In genomic region chr5:78359831-78360673, GRCh38 we compare ENCODE assay signal across 8 cellular contexts. TPM values are rescaled to one million over a fixed set of nuclear protein-coding genes. Genes with fewer than 3 reads are reported as not detected.
DNase-seq lines count a peak whose midpoint lies in the region; ATAC-seq lines count a peak whose summit lies in the region.

A gene with protein sequence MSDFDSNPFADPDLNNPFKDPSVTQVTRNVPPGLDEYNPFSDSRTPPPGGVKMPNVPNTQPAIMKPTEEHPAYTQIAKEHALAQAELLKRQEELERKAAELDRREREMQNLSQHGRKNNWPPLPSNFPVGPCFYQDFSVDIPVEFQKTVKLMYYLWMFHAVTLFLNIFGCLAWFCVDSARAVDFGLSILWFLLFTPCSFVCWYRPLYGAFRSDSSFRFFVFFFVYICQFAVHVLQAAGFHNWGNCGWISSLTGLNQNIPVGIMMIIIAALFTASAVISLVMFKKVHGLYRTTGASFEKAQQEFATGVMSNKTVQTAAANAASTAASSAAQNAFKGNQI (plus strand): TSS chr5:78360617. CDS start chr5:78360672, 55 bp downstream.

- H3K4me2 ChIP-seq in GM23248 (ENCODE audit: unreplicated experiment) = peak within 1 kb of the TSS; percentile 92

- H3K79me2 ChIP-seq in GM23248 (ENCODE audit: insufficient read depth) = peaks cover 62% of the 10 kb centered on the region

- 2% methylated on average over 51 to 67 of the region's 79 CpGs for WGBS in GM23248 (ENCODE audit: low coverage in 1 of 2, low lambda C conversion rate in 2 of 2, missing lambda C conversion rate in 2 of 2), 2 experiments

- ATAC-seq in activated T-helper 17 cell treated with anti-CD3 and anti-CD28 coated beads, Interleukin-2, amount 50 U/mL, for 72 hours (replicated peaks) = peak; percentile 95
- peak; percentile 97 for ATAC-seq in natural killer cell treated with Interleukin-12 subunit alpha and Interleukin-12 subunit beta and Interleukin-15 and Interleukin-18, amount 100 ng/mL, for 72 hours
- ATAC-seq in stimulated activated naive CD8-positive, alpha-beta T cell treated with anti-CD3 and anti-CD28 coated beads, Interleukin-15, Interleukin-2, amounts not matched to agents 100 U/mL and 50 U/mL, for 24 hours = peak; percentile 96

- in situ Hi-C loops in GM23248 (cut with MboI) = no loop called here

- H3K4me1 Mint-ChIP-seq in activated T-helper 17 cell treated with anti-CD3 and anti-CD28 coated beads, Interleukin-2, amount 50 U/mL, for 72 hours = peaks cover 31% of the 10 kb centered on the region
- H3K4me1 Mint-ChIP-seq in natural killer cell treated with Interleukin-12 subunit alpha and Interleukin-12 subunit beta and Interleukin-15 and Interleukin-18, amount 100 ng/mL, for 72 hours (ENCODE audit: low read depth in 2 of 2) = peaks cover 30 to 32% of the 10 kb centered on the region in 2 donors

- H3K36me3 Mint-ChIP-seq in activated T-helper 17 cell treated with anti-CD3 and anti-CD28 coated beads, Interleukin-2, amount 50 U/mL, for 72 hours (ENCODE audit: low read depth) = no peaks in the 10 kb centered on the region
- H3K36me3 Mint-ChIP-seq in natural killer cell treated with Interleukin-12 subunit alpha and Interleukin-12 subunit beta and Interleukin-15 and Interleukin-18, amount 100 ng/mL, for 72 hours = peaks cover 10% of the 10 kb centered on the region

- peak within 1 kb of the TSS; percentile 94 for H3K9ac ChIP-seq in GM23248

- peak; percentile 93 for DNase-seq in EL
- DNase-seq in GM23248 = peak; percentile 95
- peak; percentile 86 to 90 for DNase-seq in Kasumi-1 (lab: John Stamatoyannopoulos, UW)
- peak; percentile 98 for DNase-seq in RPMI8226
- peak; percentile 90 for DNase-seq in fibroblast of peridontal ligament (ENCODE audit: extremely low read depth)
- peak; percentile 95 for DNase-seq in natural killer cell treated with Interleukin-12 subunit alpha and Interleukin-12 subunit beta and Interleukin-15 and Interleukin-18, amount 100 ng/mL, for 72 hours (ENCODE audit: low spot score)
- DNase-seq in stimulated activated naive CD8-positive, alpha-beta T cell treated with anti-CD3 and anti-CD28 coated beads, Interleukin-15, Interleukin-2, amounts not matched to agents 100 U/mL and 50 U/mL, for 24 hours = peak; percentile 96

- H3K36me3 ChIP-seq in GM23248 (ENCODE audit: low read depth) = peaks cover 3% of the 10 kb centered on the region; the same call in 1 of the 2 replicates

- H3K4me3 ChIP-seq in GM23248 = peak within 1 kb of the TSS; percentile 90

- H3K27me3 Mint-ChIP-seq in activated T-helper 17 cell treated with anti-CD3 and anti-CD28 coated beads, Interleukin-2, amount 50 U/mL, for 72 hours = no peaks in the 10 kb centered on the region
- no peaks in the 10 kb centered on the region for H3K27me3 Mint-ChIP-seq in natural killer cell treated with Interleukin-12 subunit alpha and Interleukin-12 subunit beta and Interleukin-15 and Interleukin-18, amount 100 ng/mL, for 72 hours

- H3K9me3 ChIP-seq in GM23248 (ENCODE audit: low read depth) = no peaks in the 10 kb centered on the region

- H3K9me3 Mint-ChIP-seq in activated T-helper 17 cell treated with anti-CD3 and anti-CD28 coated beads, Interleukin-2, amount 50 U/mL, for 72 hours = no peaks in the 10 kb centered on the region
- no peaks in the 10 kb centered on the region for H3K9me3 Mint-ChIP-seq in natural killer cell treated with Interleukin-12 subunit alpha and Interleukin-12 subunit beta and Interleukin-15 and Interleukin-18, amount 100 ng/mL, for 72 hours

- no peaks in the 10 kb centered on the region for H3F3A ChIP-seq in GM23248 (ENCODE audit: insufficient read depth)

- no peaks in the 10 kb centered on the region for H3K27me3 ChIP-seq in GM23248 (replicated peaks; ENCODE audit: insufficient read depth)

- peaks cover 15% of the 10 kb centered on the region; the same call in 1 of the 2 replicates for H3K4me1 ChIP-seq in GM23248 (ENCODE audit: insufficient read depth)

- peak within 1 kb of the TSS; percentile 90 for H3K27ac Mint-ChIP-seq in activated T-helper 17 cell treated with anti-CD3 and anti-CD28 coated beads, Interleukin-2, amount 50 U/mL, for 72 hours
- peak within 1 kb of the TSS; percentile 92 to 93 for H3K27ac Mint-ChIP-seq in natural killer cell treated with Interleukin-12 subunit alpha and Interleukin-12 subunit beta and Interleukin-15 and Interleukin-18, amount 100 ng/mL, for 72 hours

- peak within 1 kb of the TSS; percentile 96 for H2AFZ ChIP-seq in GM23248

- H3K4me3 Mint-ChIP-seq in activated T-helper 17 cell treated with anti-CD3 and anti-CD28 coated beads, Interleukin-2, amount 50 U/mL, for 72 hours = peak within 1 kb of the TSS; percentile 90
- H3K4me3 Mint-ChIP-seq in natural killer cell treated with Interleukin-12 subunit alpha and Interleukin-12 subunit beta and Interleukin-15 and Interleukin-18, amount 100 ng/mL, for 72 hours = peak within 1 kb of the TSS; percentile 97

- peak within 1 kb of the TSS; percentile 84 for H3K27ac ChIP-seq in GM23248

- peaks cover 5% of the 10 kb centered on the region; the same call in 1 of the 2 replicates for H4K20me1 ChIP-seq in GM23248 (ENCODE audit: insufficient read depth)

- no peaks in the 10 kb centered on the region for H3K9me2 ChIP-seq in GM23248 (ENCODE audit: insufficient read depth)

RNA-seq across cellular contexts. Expression of the gene that starts here (rescaled TPM):
- 57.7 and 89.2 TPM in 2 replicates for total RNA-seq in GM23248 (2014; rRNA removed; shearing (Covaris generic))
- 66.8 and 66.9 TPM in 2 replicates for polyA plus RNA-seq in GM23248 (2016; fragmentation: Nextera tagmentation; extraction: Ambion mirVana)
- total RNA-seq in activated T-helper 17 cell treated with anti-CD3 and anti-CD28 coated beads, Interleukin-2, amount 50 U/mL, for 72 hours = 10 to 100 TPM; 10.6 to 20.8 TPM
- 10 to 100 TPM; 11.9 to 21.1 TPM for total RNA-seq in natural killer cell treated with Interleukin-12 subunit alpha and Interleukin-12 subunit beta and Interleukin-15 and Interleukin-18, amount 100 ng/mL, for 72 hours

Comparison
In these comparisons a context has a peak if more than half of its experiments do, and no peak if none do; other contexts are left out.
1. Peak in every context shown above with its lines: DNase-seq, ATAC-seq, H3K4me3 ChIP-seq and H3K27ac ChIP-seq.